Comparison of ENCODE assay signal across 1 cellular context in the genomic region with DNA sequence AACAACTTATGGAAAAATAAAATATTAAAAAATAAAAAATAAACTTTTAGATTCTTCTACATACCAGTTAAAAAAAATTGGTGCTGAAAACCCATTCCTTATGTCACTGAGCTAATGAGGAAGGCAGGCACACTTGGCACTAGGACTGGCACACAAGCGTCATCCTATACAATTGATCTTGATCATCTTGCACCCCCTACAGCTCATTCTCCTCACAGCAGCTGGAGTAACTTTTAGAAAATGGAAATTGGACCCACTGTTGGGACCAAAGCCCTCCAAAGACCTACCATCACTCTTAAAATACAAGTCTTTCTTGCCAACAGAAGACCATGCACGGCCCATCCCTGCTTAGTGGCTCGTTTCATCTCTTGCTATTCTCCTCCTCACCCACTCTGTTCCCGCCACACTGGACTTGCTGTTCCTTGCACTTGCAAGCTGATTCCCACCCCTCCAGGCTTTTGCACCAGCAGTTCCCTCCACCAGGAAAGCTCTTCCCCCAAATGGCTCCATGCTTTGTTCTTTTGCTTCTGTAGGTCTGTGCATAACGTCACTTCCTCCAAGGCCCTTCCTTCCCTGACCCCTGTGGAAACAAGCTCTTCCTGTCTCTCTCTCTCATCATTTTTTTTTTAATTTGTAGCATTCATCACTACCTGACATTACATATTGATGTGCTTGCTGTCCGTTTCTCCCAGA.
TF ChIP-seq lines count a peak whose summit lies in the region.

No MANE protein-coding gene starts in this region.

TF ChIP-seq in IMR-90, 13 proteins besides CTCF, POLR2A, EP300 and RAD21:
- TF ChIP-seq NFE2L2 (IDR thresholded peaks at IDR 0.05; ENCODE audit: low read depth, low read length): no peak
